In the genomic region with DNA sequence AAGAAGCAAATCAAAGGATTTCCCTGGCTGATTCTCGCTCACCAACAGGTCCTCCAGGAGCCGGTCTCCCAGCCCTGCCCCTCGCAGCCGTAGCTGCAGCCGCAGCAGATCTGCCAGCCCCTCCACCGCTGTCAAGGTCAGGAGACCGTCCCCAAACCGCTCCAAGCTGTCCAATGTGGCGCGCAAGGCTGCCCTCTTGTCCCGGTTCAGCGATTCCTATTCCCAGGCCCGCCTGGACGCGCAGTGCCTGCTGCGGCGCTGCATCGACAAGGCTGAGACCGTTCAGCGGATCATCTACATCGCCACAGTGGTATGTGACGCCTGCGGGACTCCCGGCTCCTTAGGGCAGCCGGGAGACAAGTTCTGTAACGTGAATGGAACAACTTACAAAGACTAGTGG, we compare ENCODE assay signal across 1 cellular context.
TF ChIP-seq lines count a peak whose summit lies in the region.

No MANE protein-coding gene starts in this region.

TF ChIP-seq in HepG2, 621 proteins besides CTCF, POLR2A, EP300 and RAD21:
- TF ChIP-seq ZNF329 (CRISPR knock-in tag; IDR thresholded peaks at IDR 0.05; ENCODE audit: low read depth): no peak
- no peak for TF ChIP-seq ZFP62 (CRISPR knock-in tag; IDR thresholded peaks at IDR 0.05)
